Comparison of ENCODE assay signal across 8 cellular contexts in the genomic region with DNA sequence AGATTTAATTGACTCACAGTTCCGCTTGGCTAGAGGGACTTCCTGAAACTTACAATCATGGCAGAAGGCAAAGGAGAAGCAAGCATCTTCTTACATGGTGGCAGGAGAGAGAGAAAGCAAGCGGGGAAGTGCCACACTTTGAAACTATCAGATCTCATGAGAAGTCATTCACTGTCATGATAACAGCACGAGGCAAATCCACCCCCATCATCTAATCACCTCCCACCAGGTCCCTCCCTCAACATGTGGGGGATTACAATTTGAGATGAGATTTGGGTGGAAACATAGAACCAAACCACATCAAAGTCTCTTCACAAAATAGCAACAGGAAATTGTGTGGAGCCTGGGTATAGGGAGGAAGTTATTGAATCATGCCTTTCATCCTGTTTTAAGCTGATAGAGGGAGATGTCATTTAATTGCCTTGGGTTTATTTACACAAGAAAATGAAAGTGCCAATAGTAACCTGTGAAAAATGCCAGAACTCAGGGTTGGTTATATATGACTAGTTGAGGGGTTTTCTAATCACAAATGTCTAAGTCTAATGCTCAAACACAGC.
DNase-seq lines count a peak whose midpoint lies in the region; ATAC-seq and TF ChIP-seq lines count a peak whose summit lies in the region.
"Had no signal": no experiment of that assay in that cellular context is flagged by ENCODE, and none has a peak within 500 bp of the region (broad histone marks: within the 10 kb centered on the region; RNA-seq: fewer than 3 reads in every experiment).

No MANE protein-coding gene starts in this region.

- DNase-seq in OCI-M1 (lab: John Stamatoyannopoulos, UW) (peak; percentile 99), activated T-cell treated with anti-CD3 and anti-CD28 coated beads for 48 hours (ENCODE audit: low read depth) (peak; percentile 6), immature natural killer cell (peak; percentile 10 to 32 (median 19)), mucosa of gallbladder (ENCODE audit: low spot score) (no peak), CD14-positive monocyte (ENCODE audit: low spot score) (no peak)
- peak; percentile 35 to 63 for DNase-seq in stimulated activated CD8-positive, alpha-beta memory T cell treated with anti-CD3 and anti-CD28 coated beads, Interleukin-7, amount 100 ng/mL, for 4 hours (ENCODE audit: low read depth in 2 of 2)
- DNase-seq: pancreas had no signal

- intact Hi-C loops in CD14-positive monocyte (cut with micrococcal nuclease), result no loop called here

- TF ChIP-seq CTCF in CD14-positive monocyte (IDR thresholded peaks at IDR 0.05), result no peak

- H3K4me3 Mint-ChIP-seq in immature natural killer cell (peak overlapping the region; percentile 39 to 60 (median 48)), CD14-positive monocyte (no peak overlapping the region)

- peaks cover 0 to 10% (median 1%) of the 10 kb centered on the region in 6 donors for H3K9me3 Mint-ChIP-seq in immature natural killer cell
- H3K9me3 Mint-ChIP-seq in CD14-positive monocyte, result peaks cover 1 to 13% (median 5%) of the 10 kb centered on the region in 7 donors

- H3K27me3 Mint-ChIP-seq in immature natural killer cell (ENCODE audit: low read depth in 3 of 3), result peaks cover 0 to 2% (median 1%) of the 10 kb centered on the region in 3 donors
- peaks cover 0 to 2% (median 1%) of the 10 kb centered on the region in 3 donors for H3K27me3 Mint-ChIP-seq in CD14-positive monocyte (ENCODE audit: low read depth in 3 of 3)

- H3K4me1 Mint-ChIP-seq in immature natural killer cell (peaks cover 16 to 17% of the 10 kb centered on the region in 2 donors), CD14-positive monocyte (no peaks in the 10 kb centered on the region)

- ATAC-seq in GM21825 (IDR thresholded peaks at IDR 0.05; ENCODE audit: unreplicated experiment), result no peak

- H3K27ac Mint-ChIP-seq in immature natural killer cell (peak overlapping the region in 5 of 6 donors; percentile 2 to 64 (median 32)), CD14-positive monocyte (no peak overlapping the region)

- H3K36me3 Mint-ChIP-seq in immature natural killer cell (no peaks in the 10 kb centered on the region), CD14-positive monocyte (no peaks in the 10 kb centered on the region)

Comparison
In these comparisons a context has a peak if more than half of its experiments do, and no peak if none do; other contexts are left out.
1. DNase-seq: peak in OCI-M1 (single experiment), activated T-cell treated with anti-CD3 and anti-CD28 coated beads for 48 hours (single experiment), immature natural killer cell (3 of 3) and stimulated activated CD8-positive, alpha-beta memory T cell treated with anti-CD3 and anti-CD28 coated beads, Interleukin-7, amount 100 ng/mL, for 4 hours (2 of 2); none in mucosa of gallbladder (single experiment) and CD14-positive monocyte (single experiment).
2. H3K27ac Mint-ChIP-seq: peak in immature natural killer cell (5 of 6); none in CD14-positive monocyte (0 of 7).
3. H3K4me3 Mint-ChIP-seq: peak in immature natural killer cell (5 of 5); none in CD14-positive monocyte (0 of 2).